Comparison of ENCODE assay signal across 27 cellular contexts in genomic region chr1:186443638-186444037, GRCh38. TPM values are rescaled to one million over a fixed set of nuclear protein-coding genes. Genes with fewer than 3 reads are reported as not detected.
DNase-seq lines count a peak whose midpoint lies in the region; ATAC-seq and TF ChIP-seq lines count a peak whose summit lies in the region.
"Had no signal": no experiment of that assay in that cellular context is flagged by ENCODE, and none has a peak within 500 bp of the region (broad histone marks: within the 10 kb centered on the region; RNA-seq: fewer than 3 reads in every experiment).

No MANE protein-coding gene starts in this region.

- no peak for DNase-seq in activated naive CD8-positive, alpha-beta T cell treated with anti-CD3 and anti-CD28 coated beads for 36 hours
- DNase-seq in medulla oblongata (ENCODE audit: extremely low spot score) (no peak), NCI-H2171 treated with DMSO at 0.1 percent for 48 hours (lab: John Stamatoyannopoulos, UW) (no peak), NCI-H146 treated with DMSO at 0.1 percent for 48 hours (lab: John Stamatoyannopoulos, UW; ENCODE audit: unreplicated experiment) (no peak)
- DNase-seq: activated CD4-positive, alpha-beta T cell treated with anti-CD3 and anti-CD28 coated beads for 4 hours; activated naive CD8-positive, alpha-beta T cell treated with anti-CD3 and anti-CD28 coated beads, Interleukin-2, amount 10 ng/mL, durations not matched to agents 7 days and 5 days; CD4-positive, alpha-beta memory T cell; DMS153; foreskin fibroblast; heart right ventricle; naive thymus-derived CD4-positive, alpha-beta T cell; NCI-H2081 treated with DMSO at 0.1 percent for 48 hours; NCI-H446 treated with DMSO at 0.1 percent for 48 hours; NK-92 treated with Interleukin-12 subunit alpha and Interleukin-12 subunit beta, amount 100 ng/mL, for 24 hours had no signal

- TF ChIP-seq CTCF in neutrophil (IDR thresholded peaks at IDR 0.05): no peak

- H3K27ac Mint-ChIP-seq in activated naive CD8-positive, alpha-beta T cell: peak overlapping the region; percentile 9
- H3K27ac Mint-ChIP-seq in activated naive CD8-positive, alpha-beta T cell treated with anti-CD3 and anti-CD28 coated beads for 36 hours: no peak overlapping the region
- H3K27ac Mint-ChIP-seq: activated naive CD8-positive, alpha-beta T cell treated with anti-CD3 and anti-CD28 coated beads, Interleukin-2, amount 10 ng/mL, durations not matched to agents 7 days and 5 days; activated T-helper 1 cell treated with anti-CD3 and anti-CD28 coated beads, Interleukin-12 subunit alpha, Interleukin-12 subunit beta, Interleukin-2, Interleukin-4 antibody, amounts not matched to agents 30 ng/mL and 10 ng/mL and 1 ng/mL, durations not matched to agents 14 hours and 24 hours and 36 hours; CD4-positive, alpha-beta memory T cell; naive thymus-derived CD4-positive, alpha-beta T cell; T-helper 1 cell treated with Interleukin-12 subunit alpha and Interleukin-12 subunit beta and Interleukin-4 antibody, amounts not matched to agents 30 μg/mL and 1 μg/mL, for 36 hours had no signal

- no peaks in the 10 kb centered on the region for H3K27me3 ChIP-seq in neutrophil
- H3K27me3 ChIP-seq: heart right ventricle, right atrium auricular region had no signal

- H3K36me3 Mint-ChIP-seq in activated naive CD8-positive, alpha-beta T cell: peaks cover 3% of the 10 kb centered on the region
- H3K36me3 Mint-ChIP-seq in activated naive CD8-positive, alpha-beta T cell treated with anti-CD3 and anti-CD28 coated beads for 36 hours: peaks cover 4% of the 10 kb centered on the region
- H3K36me3 Mint-ChIP-seq: activated naive CD8-positive, alpha-beta T cell treated with anti-CD3 and anti-CD28 coated beads, Interleukin-2, amount 10 ng/mL, durations not matched to agents 7 days and 5 days; CD4-positive, alpha-beta memory T cell had no signal

- ATAC-seq in HG02571 (IDR thresholded peaks at IDR 0.05; ENCODE audit: unreplicated experiment) (peak; percentile 65), HG03103 (IDR thresholded peaks at IDR 0.05; ENCODE audit: low read depth, unreplicated experiment) (peak; percentile 55)
- ATAC-seq: heart right ventricle; left lobe of liver; naive thymus-derived CD4-positive, alpha-beta T cell had no signal

- H3K4me3 Mint-ChIP-seq in activated naive CD8-positive, alpha-beta T cell: no peak overlapping the region
- H3K4me3 Mint-ChIP-seq in activated naive CD8-positive, alpha-beta T cell treated with anti-CD3 and anti-CD28 coated beads for 36 hours: no peak overlapping the region
- H3K4me3 Mint-ChIP-seq: activated naive CD8-positive, alpha-beta T cell treated with anti-CD3 and anti-CD28 coated beads, Interleukin-2, amount 10 ng/mL, durations not matched to agents 7 days and 5 days; activated T-helper 1 cell treated with anti-CD3 and anti-CD28 coated beads, Interleukin-12 subunit alpha, Interleukin-12 subunit beta, Interleukin-2, Interleukin-4 antibody, amounts not matched to agents 30 ng/mL and 10 ng/mL and 1 ng/mL, durations not matched to agents 14 hours and 24 hours and 36 hours; CD4-positive, alpha-beta memory T cell; naive thymus-derived CD4-positive, alpha-beta T cell; T-helper 1 cell treated with Interleukin-12 subunit alpha and Interleukin-12 subunit beta and Interleukin-4 antibody, amounts not matched to agents 30 μg/mL and 1 μg/mL, for 36 hours had no signal

- H3K27me3 Mint-ChIP-seq in activated naive CD8-positive, alpha-beta T cell: no peaks in the 10 kb centered on the region
- no peaks in the 10 kb centered on the region for H3K27me3 Mint-ChIP-seq in activated naive CD8-positive, alpha-beta T cell treated with anti-CD3 and anti-CD28 coated beads for 36 hours
- H3K27me3 Mint-ChIP-seq: activated naive CD8-positive, alpha-beta T cell treated with anti-CD3 and anti-CD28 coated beads, Interleukin-2, amount 10 ng/mL, durations not matched to agents 7 days and 5 days; CD4-positive, alpha-beta memory T cell; naive thymus-derived CD4-positive, alpha-beta T cell had no signal

- no peaks in the 10 kb centered on the region for H3K9me3 Mint-ChIP-seq in activated naive CD8-positive, alpha-beta T cell (ENCODE audit: low read depth)
- no peaks in the 10 kb centered on the region for H3K9me3 Mint-ChIP-seq in activated naive CD8-positive, alpha-beta T cell treated with anti-CD3 and anti-CD28 coated beads for 36 hours
- H3K9me3 Mint-ChIP-seq: activated naive CD8-positive, alpha-beta T cell treated with anti-CD3 and anti-CD28 coated beads, Interleukin-2, amount 10 ng/mL, durations not matched to agents 7 days and 5 days; activated T-helper 1 cell treated with anti-CD3 and anti-CD28 coated beads, Interleukin-12 subunit alpha, Interleukin-12 subunit beta, Interleukin-2, Interleukin-4 antibody, amounts not matched to agents 30 ng/mL and 10 ng/mL and 1 ng/mL, durations not matched to agents 14 hours and 24 hours and 36 hours; CD4-positive, alpha-beta memory T cell; naive thymus-derived CD4-positive, alpha-beta T cell; T-helper 1 cell treated with Interleukin-12 subunit alpha and Interleukin-12 subunit beta and Interleukin-4 antibody, amounts not matched to agents 30 μg/mL and 1 μg/mL, for 36 hours had no signal

- H3K27ac ChIP-seq in neutrophil: peak overlapping the region; percentile 75
- H3K27ac ChIP-seq: 22Rv1, heart right ventricle, right atrium auricular region had no signal

- peaks cover 23 to 29% of the 10 kb centered on the region in 2 experiments for H3K4me1 ChIP-seq in neutrophil (ENCODE audit: control insufficient read depth in 1 of 2, insufficient read depth in 1 of 2, low read depth in 1 of 2, low read length in 1 of 2)
- H3K4me1 ChIP-seq: right atrium auricular region had no signal

- peaks cover 6% of the 10 kb centered on the region for H3K4me1 Mint-ChIP-seq in activated naive CD8-positive, alpha-beta T cell (ENCODE audit: low read depth)
- peaks cover 15% of the 10 kb centered on the region for H3K4me1 Mint-ChIP-seq in activated naive CD8-positive, alpha-beta T cell treated with anti-CD3 and anti-CD28 coated beads for 36 hours

- no peaks in the 10 kb centered on the region for H3K9me3 ChIP-seq in neutrophil
- H3K9me3 ChIP-seq: heart right ventricle, right atrium auricular region had no signal

- H3K4me3 ChIP-seq in neutrophil (ENCODE audit: low read depth in 1 of 2, low read length in 1 of 2): no peak overlapping the region
- H3K4me3 ChIP-seq: heart right ventricle, right atrium auricular region had no signal

- no peaks in the 10 kb centered on the region for H3K36me3 ChIP-seq in neutrophil
- H3K36me3 ChIP-seq: heart right ventricle, right atrium auricular region had no signal

RNA-seq across cellular contexts. Expression of gene PDC, which starts 17.3 kb away (rescaled TPM):
- total RNA-seq in activated naive CD8-positive, alpha-beta T cell treated with anti-CD3 and anti-CD28 coated beads for 36 hours: not detected
- total RNA-seq: activated naive CD8-positive, alpha-beta T cell treated with anti-CD3 and anti-CD28 coated beads, Interleukin-2, amount 10 ng/mL, durations not matched to agents 7 days and 5 days; activated T-helper 1 cell treated with anti-CD3 and anti-CD28 coated beads, Interleukin-12 subunit alpha, Interleukin-12 subunit beta, Interleukin-2, Interleukin-4 antibody, amounts not matched to agents 30 ng/mL and 10 ng/mL and 1 ng/mL, durations not matched to agents 14 hours and 24 hours and 36 hours; CD4-positive, alpha-beta memory T cell; cerebellum; epithelial cell of proximal tubule; heart right ventricle; left lobe of liver; naive thymus-derived CD4-positive, alpha-beta T cell; osteocyte; right atrium auricular region; SK-MEL-5 had no signal
